ENCODE assay signal across 25 cellular contexts in genomic region chr14:24974591-24975374, GRCh38.
"Had no signal": no experiment of that assay in that cellular context is flagged by ENCODE, and none has a peak within 500 bp of the region (broad histone marks: within the 10 kb centered on the region; RNA-seq: fewer than 3 reads in every experiment).

No MANE protein-coding gene starts in this region.

- H3K9me3 Mint-ChIP-seq: activated naive CD4-positive, alpha-beta T cell treated with anti-CD3 and anti-CD28 coated beads, Interleukin-2, amount 50 U/mL, for 24 hours; activated T-cell treated with anti-CD3 and anti-CD28 coated beads, Interleukin-2, amount 50 U/mL, for 24 hours; activated T-helper 1 cell treated with anti-CD3 and anti-CD28 coated beads, Interleukin-12 subunit alpha, Interleukin-12 subunit beta, Interleukin-2, Interleukin-4 antibody, amounts not matched to agents 30 ng/mL and 10 ng/mL and 1 ng/mL, durations not matched to agents 14 hours and 24 hours and 36 hours; brain; WTC11 had no signal

- DNase-seq: activated CD4-positive, alpha-beta T cell treated with anti-CD3 and anti-CD28 coated beads for 48 hours; activated CD4-positive, alpha-beta T cell treated with anti-CD3 and anti-CD28 coated beads, Interleukin-2, amount 50 U/mL, for 4 hours; activated CD4-positive, CD25-positive, alpha-beta regulatory T cell treated with anti-CD3 and anti-CD28 coated beads, Interleukin-2, amount 50 U/mL, for 72 hours; activated CD8-positive, alpha-beta T cell treated with anti-CD3 and anti-CD28 coated beads, Interleukin-2, amount 10 ng/mL, durations not matched to agents 7 days and 5 days; activated effector memory CD4-positive, alpha-beta T cell treated with Interleukin-2 at 50 U/mL for 16 hours; activated naive CD4-positive, alpha-beta T cell; activated T-cell treated with anti-CD3 and anti-CD28 coated beads, Interleukin-2, amount 50 U/mL, for 24 hours; amygdala; Kasumi-1; KBM-7; NCI-H1105 treated with DMSO at 0.1 percent for 48 hours; NCI-H1436 treated with DMSO at 0.1 percent for 48 hours; NCI-H187 treated with DMSO at 0.1 percent for 48 hours; NCI-H2081 treated with DMSO at 0.1 percent for 48 hours; NCI-H446; NCI-H524; Peyer's patch; SHP77 treated with DMSO at 0.1 percent for 48 hours; T-helper 17 cell; T-helper 9 cell had no signal

- H3K9me3 ChIP-seq: Peyer's patch had no signal

- H3K4me3 ChIP-seq: Peyer's patch had no signal

- H3K36me3 Mint-ChIP-seq: activated naive CD4-positive, alpha-beta T cell treated with anti-CD3 and anti-CD28 coated beads, Interleukin-2, amount 50 U/mL, for 24 hours; brain; WTC11 had no signal

- H3K4me3 Mint-ChIP-seq: activated CD8-positive, alpha-beta T cell treated with anti-CD3 and anti-CD28 coated beads, Interleukin-2, amount 10 ng/mL, durations not matched to agents 7 days and 5 days; activated naive CD4-positive, alpha-beta T cell treated with anti-CD3 and anti-CD28 coated beads, Interleukin-2, amount 50 U/mL, for 24 hours; activated T-cell treated with anti-CD3 and anti-CD28 coated beads, Interleukin-2, amount 50 U/mL, for 24 hours; activated T-helper 1 cell treated with anti-CD3 and anti-CD28 coated beads, Interleukin-12 subunit alpha, Interleukin-12 subunit beta, Interleukin-2, Interleukin-4 antibody, amounts not matched to agents 30 ng/mL and 10 ng/mL and 1 ng/mL, durations not matched to agents 14 hours and 24 hours and 36 hours; brain; T-helper 17 cell; WTC11 had no signal

- H3K27ac ChIP-seq: Peyer's patch, RWPE1 had no signal

- H3K4me1 Mint-ChIP-seq: activated naive CD4-positive, alpha-beta T cell treated with anti-CD3 and anti-CD28 coated beads, Interleukin-2, amount 50 U/mL, for 24 hours; T-helper 17 cell; WTC11 had no signal

- H3K27me3 ChIP-seq: Peyer's patch had no signal

- H3K36me3 ChIP-seq: Peyer's patch had no signal

- ATAC-seq: activated CD8-positive, alpha-beta T cell treated with anti-CD3 and anti-CD28 coated beads, Interleukin-2, amount 10 ng/mL, durations not matched to agents 7 days and 5 days; T-helper 17 cell; WTC11 had no signal

- H3K27me3 Mint-ChIP-seq: brain had no signal

- H3K27ac Mint-ChIP-seq: activated CD8-positive, alpha-beta T cell treated with anti-CD3 and anti-CD28 coated beads, Interleukin-2, amount 10 ng/mL, durations not matched to agents 7 days and 5 days; activated naive CD4-positive, alpha-beta T cell treated with anti-CD3 and anti-CD28 coated beads, Interleukin-2, amount 50 U/mL, for 24 hours; activated T-cell treated with anti-CD3 and anti-CD28 coated beads, Interleukin-2, amount 50 U/mL, for 24 hours; activated T-helper 1 cell treated with anti-CD3 and anti-CD28 coated beads, Interleukin-12 subunit alpha, Interleukin-12 subunit beta, Interleukin-2, Interleukin-4 antibody, amounts not matched to agents 30 ng/mL and 10 ng/mL and 1 ng/mL, durations not matched to agents 14 hours and 24 hours and 36 hours; brain; T-helper 17 cell; WTC11 had no signal
